ENCODE assay signal across 15 cellular contexts in the genomic region with DNA sequence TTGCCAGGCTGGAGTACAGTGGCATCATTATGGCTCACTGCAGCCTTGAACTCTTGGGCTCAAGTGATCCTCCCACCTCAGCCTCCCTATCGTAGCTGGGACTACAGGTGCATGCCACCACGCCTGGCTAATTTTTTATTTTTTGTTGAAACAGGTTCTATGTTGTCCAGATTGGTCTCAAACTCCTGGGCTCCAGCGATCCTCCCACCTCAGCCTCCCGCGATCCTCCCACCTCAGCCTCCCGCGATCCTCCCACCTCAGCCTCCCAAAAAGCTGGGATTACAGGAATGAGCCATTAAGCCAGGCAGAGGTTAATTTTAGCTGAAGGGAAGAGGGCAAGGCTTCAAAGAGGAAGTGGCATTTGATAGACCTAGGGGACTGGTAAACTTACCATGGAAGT. TPM values are rescaled to one million over a fixed set of nuclear protein-coding genes. Genes with fewer than 3 reads are reported as not detected.
DNase-seq lines count a peak whose midpoint lies in the region; ATAC-seq and TF ChIP-seq lines count a peak whose summit lies in the region.
"Had no signal": no experiment of that assay in that cellular context is flagged by ENCODE, and none has a peak within 500 bp of the region (broad histone marks: within the 10 kb centered on the region; RNA-seq: fewer than 3 reads in every experiment).

No MANE protein-coding gene starts in this region.

- H3K9ac ChIP-seq in SU-DHL-6 (ENCODE audit: low read length) = no peak overlapping the region

- H3K27ac Mint-ChIP-seq in stimulated activated memory B cell treated with anti-CD40 and anti-IgM and Interleukin-4, amounts not matched to agents 10 μg/mL and 1 μg/mL and 100 μg/mL, for 72 hours = peak overlapping the region; percentile 88
- H3K27ac Mint-ChIP-seq: CD4-positive, alpha-beta T cell had no signal

- DNase-seq in cardiac muscle cell (ENCODE audit: low read depth in 1 of 2, low spot score in 1 of 2) = no peak
- no peak for DNase-seq in Right ventricle myocardium superior
- DNase-seq in AG20443 (ENCODE audit: low spot score) = no peak
- DNase-seq in NCI-H748 (lab: John Stamatoyannopoulos, UW; ENCODE audit: unreplicated experiment) = no peak
- DNase-seq in AML-193 (lab: John Stamatoyannopoulos, UW) = no peak
- DNase-seq: Caco-2; CD4-positive, alpha-beta T cell; GDM1; GOT3; H7; KBM-7 had no signal

- CTCF ChIA-PET in HEK293 (lab: Yijun Ruan, JAX) = no interaction called here

- TF ChIP-seq CTCF in cardiac muscle cell (IDR thresholded peaks at IDR 0.05; ENCODE audit: low read depth, low read length) = no peak
- TF ChIP-seq CTCF in HEK293 (tag by site-specific recombination; IDR thresholded peaks at IDR 0.05) = no peak
- TF ChIP-seq CTCF in SU-DHL-6 (IDR thresholded peaks at IDR 0.05; ENCODE audit: insufficient read depth, low read length, poor library complexity, severe bottlenecking) = no peak

- peaks cover 15% of the 10 kb centered on the region for H3K4me1 Mint-ChIP-seq in stimulated activated memory B cell treated with anti-CD40 and anti-IgM and Interleukin-4, amounts not matched to agents 10 μg/mL and 1 μg/mL and 100 μg/mL, for 72 hours

- no peaks in the 10 kb centered on the region for H3K79me2 ChIP-seq in SU-DHL-6 (ENCODE audit: insufficient read depth, low read length)

- H3K9me3 Mint-ChIP-seq in stimulated activated memory B cell treated with anti-CD40 and anti-IgM and Interleukin-4, amounts not matched to agents 10 μg/mL and 1 μg/mL and 100 μg/mL, for 72 hours = peaks cover 3% of the 10 kb centered on the region
- H3K9me3 Mint-ChIP-seq: CD4-positive, alpha-beta T cell had no signal

- H3K4me3 Mint-ChIP-seq in stimulated activated memory B cell treated with anti-CD40 and anti-IgM and Interleukin-4, amounts not matched to agents 10 μg/mL and 1 μg/mL and 100 μg/mL, for 72 hours = no peak overlapping the region
- H3K4me3 Mint-ChIP-seq: CD4-positive, alpha-beta T cell had no signal

- no peak for ATAC-seq in Right ventricle myocardium superior (ENCODE audit: poor library complexity)
- ATAC-seq in stimulated activated memory B cell treated with anti-CD40 and anti-IgM and Interleukin-4, amounts not matched to agents 10 μg/mL and 1 μg/mL and 100 μg/mL, for 72 hours = no peak

- H3K27me3 Mint-ChIP-seq in stimulated activated memory B cell treated with anti-CD40 and anti-IgM and Interleukin-4, amounts not matched to agents 10 μg/mL and 1 μg/mL and 100 μg/mL, for 72 hours = no peaks in the 10 kb centered on the region
- H3K27me3 Mint-ChIP-seq: CD4-positive, alpha-beta T cell had no signal

- intact Hi-C loops in Right ventricle myocardium superior (cut with DNase I) = no loop called here

- H3K4me1 ChIP-seq in cardiac muscle cell (ENCODE audit: low read depth) (no peaks in the 10 kb centered on the region), HEK293 (ENCODE audit: control insufficient read depth, insufficient read depth, low read length) (no peaks in the 10 kb centered on the region)

- H3F3A ChIP-seq in SU-DHL-6 (ENCODE audit: insufficient read depth) = peaks cover 37% of the 10 kb centered on the region

- H3K36me3 ChIP-seq in cardiac muscle cell (peaks cover 17% of the 10 kb centered on the region), HEK293 (ENCODE audit: control insufficient read depth in 2 of 2, insufficient read depth in 1 of 2, low read length in 2 of 2) (peaks cover 21 to 22% of the 10 kb centered on the region in 2 experiments), SU-DHL-6 (ENCODE audit: low read length) (peaks cover 12% of the 10 kb centered on the region; the same call in 1 of the 2 replicates)

- no peaks in the 10 kb centered on the region for H3K9me3 ChIP-seq in cardiac muscle cell (ENCODE audit: low read depth)
- no peaks in the 10 kb centered on the region for H3K9me3 ChIP-seq in HEK293 (ENCODE audit: control insufficient read depth, insufficient read depth, low read depth, low read length)
- H3K9me3 ChIP-seq in SU-DHL-6 (ENCODE audit: insufficient read depth, low read length) = no peaks in the 10 kb centered on the region
- H3K9me3 ChIP-seq: Caco-2 had no signal

- no peaks in the 10 kb centered on the region for H3K9me2 ChIP-seq in SU-DHL-6 (replicated peaks; ENCODE audit: insufficient read depth, low read length)

- peak overlapping the region; percentile 35 for H3K27ac ChIP-seq in cardiac muscle cell
- no peak overlapping the region for H3K27ac ChIP-seq in HEK293 (ENCODE audit: extremely low read depth, low read depth, low read length)
- H3K27ac ChIP-seq in SU-DHL-6 (ENCODE audit: low read depth, low read length) = peak overlapping the region; percentile 35
- H3K27ac ChIP-seq: C4-2B had no signal

- H3K4me3 ChIP-seq in cardiac muscle cell = no peak overlapping the region
- H3K4me3 ChIP-seq in HEK293 (ENCODE audit: low read depth, low read length) = no peak overlapping the region
- no peak overlapping the region for H3K4me3 ChIP-seq in SU-DHL-6 (ENCODE audit: insufficient read depth, low read length, poor library complexity, severe bottlenecking)

- H3K27me3 ChIP-seq in cardiac muscle cell (no peaks in the 10 kb centered on the region), SU-DHL-6 (ENCODE audit: low read length) (no peaks in the 10 kb centered on the region)

- peaks cover 18% of the 10 kb centered on the region for H3K36me3 Mint-ChIP-seq in stimulated activated memory B cell treated with anti-CD40 and anti-IgM and Interleukin-4, amounts not matched to agents 10 μg/mL and 1 μg/mL and 100 μg/mL, for 72 hours

- POLR2A ChIA-PET in HEK293 (lab: Yijun Ruan, JAX) = interaction anchor here (0.6 kb wide), 1 partner anchor 200 kb away, joined by 4 read pairs; no protein-coding TSS in a partner anchor

- no peak overlapping the region for H3K4me2 ChIP-seq in SU-DHL-6 (ENCODE audit: low read depth, low read length, poor library complexity, severe bottlenecking)

- H2AFZ ChIP-seq in SU-DHL-6 (ENCODE audit: low read depth, low read length, severe bottlenecking) = no peak overlapping the region

- H4K20me1 ChIP-seq in SU-DHL-6 (ENCODE audit: low read depth, low read length) = no peaks in the 10 kb centered on the region

TF ChIP-seq in HEK293, 187 proteins besides CTCF, POLR2A, EP300 and RAD21:
- TF ChIP-seq ZNF404 (tag by site-specific recombination; IDR thresholded peaks at IDR 0.05) (no peak), ZFHX2 (tag by site-specific recombination; conservative IDR thresholded peaks at IDR 0.05) (peak; percentile 64; the same call in 1 of the 2 replicates), EGR2 (tag by site-specific recombination; IDR thresholded peaks at IDR 0.05; ENCODE audit: low read depth) (peak; percentile 86), ZNF350 (tag by site-specific recombination; IDR thresholded peaks at IDR 0.05) (no peak), OVOL3 (tag by site-specific recombination; IDR thresholded peaks at IDR 0.05) (no peak), TRIM28 (IDR thresholded peaks at IDR 0.05; ENCODE audit: borderline replicate concordance, low read length) (no peak), ZNF175 (tag by site-specific recombination; IDR thresholded peaks at IDR 0.05) (no peak), ZNF830 (tag by site-specific recombination; IDR thresholded peaks at IDR 0.05; ENCODE audit: low read depth) (no peak), ZFP69B (tag by site-specific recombination; IDR thresholded peaks at IDR 0.05) (no peak), ZNF510 (tag by site-specific recombination; IDR thresholded peaks at IDR 0.05; ENCODE audit: insufficient replicate concordance) (no peak), ZSCAN16 (tag by site-specific recombination; IDR thresholded peaks at IDR 0.05) (no peak), ZNF521 (tag by site-specific recombination; IDR thresholded peaks at IDR 0.05) (no peak)
- TF ChIP-seq, protein P1, sequence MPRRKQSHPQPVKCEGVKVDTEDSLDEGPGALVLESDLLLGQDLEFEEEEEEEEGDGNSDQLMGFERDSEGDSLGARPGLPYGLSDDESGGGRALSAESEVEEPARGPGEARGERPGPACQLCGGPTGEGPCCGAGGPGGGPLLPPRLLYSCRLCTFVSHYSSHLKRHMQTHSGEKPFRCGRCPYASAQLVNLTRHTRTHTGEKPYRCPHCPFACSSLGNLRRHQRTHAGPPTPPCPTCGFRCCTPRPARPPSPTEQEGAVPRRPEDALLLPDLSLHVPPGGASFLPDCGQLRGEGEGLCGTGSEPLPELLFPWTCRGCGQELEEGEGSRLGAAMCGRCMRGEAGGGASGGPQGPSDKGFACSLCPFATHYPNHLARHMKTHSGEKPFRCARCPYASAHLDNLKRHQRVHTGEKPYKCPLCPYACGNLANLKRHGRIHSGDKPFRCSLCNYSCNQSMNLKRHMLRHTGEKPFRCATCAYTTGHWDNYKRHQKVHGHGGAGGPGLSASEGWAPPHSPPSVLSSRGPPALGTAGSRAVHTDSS (tag by site-specific recombination; IDR thresholded peaks at IDR 0.05) = no peak

RNA-seq across cellular contexts. Expression of a gene that starts 32.8 kb away (rescaled TPM):
- total RNA-seq in cardiac muscle cell = 24.1 and 143 TPM in 2 replicates
- polyA plus RNA-seq in cardiac muscle cell = 37.1 and 281 TPM in 2 replicates
- total RNA-seq in Right ventricle myocardium superior = 2.5 TPM

RNA-seq across cellular contexts. Expression of a gene that starts 40.3 kb away (rescaled TPM):
- total RNA-seq in cardiac muscle cell = 39.0 and 41.2 TPM in 2 replicates
- 45.5 and 54.3 TPM in 2 replicates for polyA plus RNA-seq in cardiac muscle cell
- total RNA-seq in Right ventricle myocardium superior = 28.9 TPM

RNA-seq across cellular contexts. Expression of a gene that starts 55.3 kb away (rescaled TPM):
- total RNA-seq in cardiac muscle cell (17.7 and 26.7 TPM in 2 replicates), Right ventricle myocardium superior (3.2 TPM)
- 22.2 and 36.0 TPM in 2 replicates for polyA plus RNA-seq in cardiac muscle cell
